ENCODE assay signal across 8 cellular contexts in genomic region chr3:169966951-169967915, GRCh38. TPM values are rescaled to one million over a fixed set of nuclear protein-coding genes. Genes with fewer than 3 reads are reported as not detected.
DNase-seq lines count a peak whose midpoint lies in the region; ATAC-seq and TF ChIP-seq lines count a peak whose summit lies in the region.

No MANE protein-coding gene starts in this region.

- H3K4me3 ChIP-seq in dorsolateral prefrontal cortex (peak overlapping the region; percentile 60 to 98 (median 88)), liver (ENCODE audit: low read depth in 1 of 3, low read length in 3 of 3) (peak overlapping the region; percentile 83 to 94 (median 86))

- 2% methylated on average over 44 of the region's 44 CpGs for WGBS in liver

- ATAC-seq in HG02840 (IDR thresholded peaks at IDR 0.05; ENCODE audit: low FRiP score, unreplicated experiment) = peak; percentile 26

- peaks cover 6 to 41% (median 21%) of the 10 kb centered on the region in 4 donors for H3K4me1 ChIP-seq in liver (ENCODE audit: control insufficient read depth in 4 of 4, insufficient read depth in 4 of 4, low read length in 3 of 4)

- intact Hi-C loops in dorsolateral prefrontal cortex (cut with DNase I) = loop anchor here (1.0 to 10.0 kb wide), 7 partner anchors 82 to 200 kb away; partner anchors contain the start of genes LRRC34 (in 2 of the 2), LRRIQ4 (in 2 of the 2), ACTRT3 (in 1 of the 2) and LRRC31 (in 1 of the 2)

- H3K27ac ChIP-seq in dorsolateral prefrontal cortex (peak overlapping the region; percentile 9 to 97 (median 91)), liver (ENCODE audit: low read depth in 1 of 2, low read length in 2 of 2) (peak overlapping the region; percentile 95 to 97)

- H3K9me3 ChIP-seq in liver (ENCODE audit: control insufficient read depth in 4 of 4, low read length in 3 of 4) = peaks cover 0 to 2% (median 0%) of the 10 kb centered on the region in 4 donors

- TF ChIP-seq CTCF in dorsolateral prefrontal cortex (IDR thresholded peaks at IDR 0.05 in 54 of 56, conservative IDR thresholded peaks at IDR 0.05 in 2 of 56; ENCODE audit: low read depth in 1 of 56, partially characterized antibody in 56 of 56) = no peak
- no peak for TF ChIP-seq CTCF in liver (IDR thresholded peaks at IDR 0.05; ENCODE audit: low read depth, low read length, missing input control)

- TF ChIP-seq RAD21 in liver (IDR thresholded peaks at IDR 0.05) = no peak

- peaks cover 0 to 7% (median 3%) of the 10 kb centered on the region in 4 donors for H3K36me3 ChIP-seq in liver (ENCODE audit: control insufficient read depth in 4 of 4, insufficient read depth in 3 of 4, low read depth in 1 of 4, low read length in 3 of 4)

- H3K27me3 ChIP-seq in dorsolateral prefrontal cortex (no peaks in the 10 kb centered on the region), liver (ENCODE audit: control insufficient read depth in 4 of 4, insufficient read depth in 4 of 4, low read length in 3 of 4) (no peaks in the 10 kb centered on the region)

- peak; percentile 15 for DNase-seq in SKM-1 treated with dmso at 0.1 percent for 144 hours (lab: John Stamatoyannopoulos, UW; ENCODE audit: unreplicated experiment)
- DNase-seq in SKM-1 (lab: John Stamatoyannopoulos, UW; ENCODE audit: unreplicated experiment) = no peak
- DNase-seq in NCI-H146 (lab: John Stamatoyannopoulos, UW) = peak; percentile 87
- peak; percentile 54 for DNase-seq in activated CD4-positive, alpha-beta T cell treated with anti-CD3 and anti-CD28 coated beads for 48 hours
- peak in 8 of 10 donors; percentile 10 to 71 (median 39) for DNase-seq in dorsolateral prefrontal cortex
- peak in 2 of 3 experiments; percentile 9 to 24 for DNase-seq in stimulated activated CD4-positive, alpha-beta T cell treated with anti-CD3 and anti-CD28 coated beads, TNF-alpha, amount 100 ng/mL, for 24 hours (ENCODE audit: low read depth in 3 of 3)

- H3K9ac ChIP-seq in liver (ENCODE audit: low read depth in 1 of 2, low read length in 2 of 2) = peak overlapping the region; percentile 90

TF ChIP-seq in liver, 16 proteins besides CTCF, POLR2A, EP300 and RAD21:
- no peak for TF ChIP-seq ZBTB33 (IDR thresholded peaks at IDR 0.05)
- TF ChIP-seq RXRA (IDR thresholded peaks at IDR 0.05) = peak; percentile 26 to 57
- TF ChIP-seq YY1 (IDR thresholded peaks at IDR 0.05) = peak; percentile 65
- TF ChIP-seq, protein P1, sequence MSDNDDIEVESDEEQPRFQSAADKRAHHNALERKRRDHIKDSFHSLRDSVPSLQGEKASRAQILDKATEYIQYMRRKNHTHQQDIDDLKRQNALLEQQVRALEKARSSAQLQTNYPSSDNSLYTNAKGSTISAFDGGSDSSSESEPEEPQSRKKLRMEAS (IDR thresholded peaks at IDR 0.05) = peak; percentile 9
- peak; percentile 20 for TF ChIP-seq NR2F2 (IDR thresholded peaks at IDR 0.05)
- TF ChIP-seq GABPA (IDR thresholded peaks at IDR 0.05 in 1 of 2, conservative IDR thresholded peaks at IDR 0.05 in 1 of 2) = no peak
TF ChIP-seq in liver: peak in this region for 4.

RNA-seq across cellular contexts. Expression of gene SEC62, which starts 0.6 kb away (rescaled TPM):
- total RNA-seq in dorsolateral prefrontal cortex (100 to 1,000 TPM; 130 to 256 (median 198) TPM), liver (10 to 100 TPM; 62.1 to 64.4 TPM)
- polyA plus RNA-seq in liver = 100 to 1,000 TPM in 1 of 2 donors, 10 to 100 TPM in 1; 40.1 to 200 TPM

RNA-seq across cellular contexts. Expression of gene SAMD7, which starts 55.9 kb away (rescaled TPM):
- total RNA-seq in dorsolateral prefrontal cortex (under 1 TPM in 8 of 120 experiments, not detected in 112; 0.22 to 0.66 (median 0.27) TPM), liver (not detected)
- not detected for polyA plus RNA-seq in liver
